ENCODE assay signal across 8 cellular contexts in the genomic region with DNA sequence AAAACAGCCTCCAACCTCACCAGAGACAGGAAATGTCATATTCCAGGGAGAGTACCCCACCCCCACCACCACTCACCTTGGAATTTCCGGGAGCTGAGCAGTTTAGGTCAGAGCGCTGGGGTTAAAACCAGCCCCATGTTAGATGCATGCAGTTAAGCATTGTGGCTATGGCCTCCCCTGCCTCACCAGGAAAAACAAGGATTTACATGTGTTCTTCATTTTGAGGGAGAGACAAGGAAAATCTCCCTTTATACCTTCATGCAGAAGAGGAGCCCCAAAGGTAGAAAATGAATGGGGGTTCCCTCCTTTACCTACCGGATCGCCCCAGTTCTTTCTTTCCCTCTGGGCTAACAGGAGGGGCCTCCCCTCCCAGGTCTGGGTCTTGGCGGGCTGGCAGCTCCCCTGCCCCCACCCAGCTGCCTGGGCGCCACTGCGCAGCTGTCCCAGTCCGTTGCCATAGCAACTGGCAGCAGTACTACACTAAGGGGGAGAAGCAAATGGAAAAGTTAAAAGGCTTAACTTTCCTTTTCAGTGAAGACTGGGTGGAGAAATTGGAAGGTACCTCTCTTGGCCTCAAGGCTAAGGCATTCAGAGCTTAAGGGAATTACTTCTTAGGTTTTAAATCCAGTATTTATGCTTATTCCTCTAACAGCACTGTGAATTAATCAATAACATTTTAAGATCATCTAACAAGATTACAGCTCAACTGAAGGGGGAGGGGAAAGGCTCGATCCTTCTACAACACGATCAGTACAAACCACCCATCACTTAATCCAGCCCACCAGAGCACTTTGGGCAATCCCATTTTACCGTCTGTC. TPM values are rescaled to one million over a fixed set of nuclear protein-coding genes. Genes with fewer than 3 reads are reported as not detected.
DNase-seq lines count a peak whose midpoint lies in the region; ATAC-seq and TF ChIP-seq lines count a peak whose summit lies in the region.

No MANE protein-coding gene starts in this region.

- no CpG with 5 or more reads among the region's 11 CpGs for WGBS in trophoblast cell (ENCODE audit: extremely low coverage, insufficient coverage, insufficient read length)

- peak overlapping the region; percentile 55 for H3K4me2 ChIP-seq in trophoblast cell (ENCODE audit: low read length)

- H2AK5ac ChIP-seq in trophoblast cell (ENCODE audit: low read length): no peak overlapping the region

- no peak overlapping the region for H4K12ac ChIP-seq in trophoblast cell (ENCODE audit: low read depth, low read length)

- H3K9me3 ChIP-seq in CD8-positive, alpha-beta memory T cell (ENCODE audit: low read length): no peaks in the 10 kb centered on the region
- H3K9me3 ChIP-seq in ascending aorta: no peaks in the 10 kb centered on the region
- H3K9me3 ChIP-seq in trophoblast cell (ENCODE audit: insufficient read depth, low read depth, low read length): no peaks in the 10 kb centered on the region

- peak overlapping the region; percentile 2 for H3K18ac ChIP-seq in trophoblast cell (ENCODE audit: low read length)

- no peaks in the 10 kb centered on the region for H3K9me3 Mint-ChIP-seq in CD8-positive, alpha-beta memory T cell

- ATAC-seq in GM21529 (IDR thresholded peaks at IDR 0.05; ENCODE audit: unreplicated experiment) (peak; percentile 77), left ventricle myocardium superior (peak; percentile 94)

- peaks cover 16% of the 10 kb centered on the region for H3K36me3 ChIP-seq in CD8-positive, alpha-beta memory T cell (ENCODE audit: insufficient read depth, low read length)
- H3K36me3 ChIP-seq in ascending aorta (peaks cover 0 to 18% of the 10 kb centered on the region in 2 donors), trophoblast cell (ENCODE audit: control insufficient read depth in 1 of 2, insufficient read depth in 2 of 2, low read length in 2 of 2) (peaks cover 12 to 17% of the 10 kb centered on the region in 2 experiments)

- no peak overlapping the region for H2BK12ac ChIP-seq in trophoblast cell (ENCODE audit: low read length)

- peak overlapping the region; percentile 49 for H4K91ac ChIP-seq in trophoblast cell (ENCODE audit: low read depth, low read length)

- peak overlapping the region in 3 of 7 donors; percentile 38 to 46 (median 40) for H3K4me3 Mint-ChIP-seq in CD8-positive, alpha-beta memory T cell

- intact Hi-C loops in ascending aorta (cut with DNase I) (loop anchor here (1.0 to 10.0 kb wide), 2 partner anchors 21 to 105 kb away; partner anchors contain the start of genes CBX5, GPR84 and HNRNPA1), left ventricle myocardium superior (cut with micrococcal nuclease) (no loop called here)

- no peak overlapping the region for H3K27ac ChIP-seq in CD8-positive, alpha-beta memory T cell (ENCODE audit: low read depth, low read length)
- peak overlapping the region; percentile 68 to 84 for H3K27ac ChIP-seq in ascending aorta
- H3K27ac ChIP-seq in trophoblast cell (ENCODE audit: low read depth, low read length): peak overlapping the region; percentile 98

- no peak overlapping the region for H3K4ac ChIP-seq in trophoblast cell (ENCODE audit: low read depth, low read length)

- peaks cover 14 to 21% (median 21%) of the 10 kb centered on the region in 3 donors for H3K4me1 Mint-ChIP-seq in CD8-positive, alpha-beta memory T cell

- H3K4me1 ChIP-seq in CD8-positive, alpha-beta memory T cell (ENCODE audit: insufficient read depth, low read length): peaks cover 16% of the 10 kb centered on the region
- H3K4me1 ChIP-seq in ascending aorta (peaks cover 0 to 36% of the 10 kb centered on the region in 2 donors), trophoblast cell (ENCODE audit: control insufficient read depth in 1 of 2, insufficient read depth in 2 of 2, low read length in 2 of 2) (peaks cover 11 to 27% of the 10 kb centered on the region in 2 experiments)

- TF ChIP-seq CTCF in ascending aorta (IDR thresholded peaks at IDR 0.05): no peak

- H3K14ac ChIP-seq in trophoblast cell (ENCODE audit: low read length): peak overlapping the region; percentile 80

- peak overlapping the region; percentile 8 for H3K9ac ChIP-seq in trophoblast cell (ENCODE audit: low read length)

- H3K27ac Mint-ChIP-seq in CD8-positive, alpha-beta memory T cell: peak overlapping the region in 3 of 8 donors; percentile 38 to 79 (median 50)

- H4K8ac ChIP-seq in trophoblast cell (ENCODE audit: low read depth, low read length): peak overlapping the region; percentile 83

- POLR2A ChIA-PET in CD8-positive, alpha-beta memory T cell (lab: Charles Lee): interaction anchor here (1.2 kb wide), 1 partner anchor 20 kb away, joined by 4 read pairs; the partner anchor contains the start of gene CBX5

- peak in 3 of 5 donors; percentile 30 to 75 (median 65) for DNase-seq in CD8-positive, alpha-beta memory T cell
- peak; percentile 94 for DNase-seq in LHCN-M2 (ENCODE audit: low read depth)
- peak; percentile 91 for DNase-seq in SK-MEL-5 (ENCODE audit: low read depth, low spot score)
- peak; percentile 38 to 89 for DNase-seq in ascending aorta (ENCODE audit: low spot score in 2 of 2)
- DNase-seq in left ventricle myocardium superior: peak; percentile 79
- DNase-seq in trophoblast cell: peak; percentile 68 to 86
- DNase-seq in HuH-7.5 (ENCODE audit: low spot score): no peak

- no peak overlapping the region for H3K4me3 ChIP-seq in CD8-positive, alpha-beta memory T cell (ENCODE audit: low read length)
- peak overlapping the region; percentile 46 to 58 for H3K4me3 ChIP-seq in ascending aorta
- H3K4me3 ChIP-seq in trophoblast cell (ENCODE audit: low read depth, low read length): no peak overlapping the region

- H3K79me2 ChIP-seq in trophoblast cell (ENCODE audit: control insufficient read depth, insufficient read depth, low read length, poor library complexity): peaks cover 8% of the 10 kb centered on the region

- H2BK120ac ChIP-seq in trophoblast cell (ENCODE audit: insufficient read depth, low read length, poor library complexity): peak overlapping the region; percentile 95

- no peak overlapping the region for H3K23ac ChIP-seq in trophoblast cell (ENCODE audit: low read length)

- H3K79me1 ChIP-seq in trophoblast cell (ENCODE audit: low read length): peaks cover 33% of the 10 kb centered on the region

- CTCF ChIA-PET in CD8-positive, alpha-beta memory T cell (lab: Charles Lee): interaction anchor here (1.2 to 2.4 kb wide), 3 partner anchors 8 to 132 kb away, joined by 3 to 10 read pairs (median 4); no protein-coding TSS in a partner anchor

- peak overlapping the region; percentile 2 for H2AFZ ChIP-seq in trophoblast cell (ENCODE audit: insufficient read depth, low read length, poor library complexity)

- no peaks in the 10 kb centered on the region for H3K27me3 ChIP-seq in CD8-positive, alpha-beta memory T cell (ENCODE audit: insufficient read depth, low read length, poor library complexity, severe bottlenecking)
- no peaks in the 10 kb centered on the region for H3K27me3 ChIP-seq in ascending aorta
- H3K27me3 ChIP-seq in trophoblast cell (ENCODE audit: insufficient read depth, low read length): no peaks in the 10 kb centered on the region

- in situ Hi-C loops in SK-MEL-5 (cut with HindIII; ENCODE audit: low pct_unique_long_range_greater_than_20kb, low sequenced_read_pairs): no loop called here

- H2BK5ac ChIP-seq in trophoblast cell (ENCODE audit: low read depth, low read length, poor library complexity): peak overlapping the region; percentile 97

- peaks cover 6 to 27% (median 8%) of the 10 kb centered on the region in 3 donors for H3K36me3 Mint-ChIP-seq in CD8-positive, alpha-beta memory T cell

- no peaks in the 10 kb centered on the region for H3K27me3 Mint-ChIP-seq in CD8-positive, alpha-beta memory T cell

RNA-seq across cellular contexts. Expression of gene CBX5, which starts 20.5 kb away (rescaled TPM):
- total RNA-seq in CD8-positive, alpha-beta memory T cell: 10 to 100 TPM; 82.0 to 87.8 TPM
- polyA plus RNA-seq in CD8-positive, alpha-beta memory T cell: 19.2 TPM
- 65.3 and 90.8 TPM in 2 replicates for total RNA-seq in LHCN-M2 (2014; rRNA removed)
- polyA plus RNA-seq in LHCN-M2 (2012): 32.8 TPM
- 47.2 and 49.1 TPM in 2 replicates for total RNA-seq in SK-MEL-5 (2014; rRNA removed; shearing (Covaris generic))
- polyA plus RNA-seq in SK-MEL-5 (2015; cell fraction: cytosol; rRNA removed): 24.3 and 26.5 TPM in 2 replicates
- 15.9 and 21.6 TPM in 2 replicates for polyA plus RNA-seq in SK-MEL-5 (2015; cell fraction: nucleus; rRNA removed)
- total RNA-seq in ascending aorta: 19.4 TPM
- 48.0 TPM for total RNA-seq in left ventricle myocardium superior
- polyA plus RNA-seq in trophoblast cell (2013): 58.3 and 62.0 TPM in 2 replicates

RNA-seq across cellular contexts. Expression of gene HNRNPA1, which starts 21.1 kb away (rescaled TPM):
- 1,000 to 10,000 TPM; 1,970 to 2,000 TPM for total RNA-seq in CD8-positive, alpha-beta memory T cell
- 822 TPM for polyA plus RNA-seq in CD8-positive, alpha-beta memory T cell
- total RNA-seq in LHCN-M2 (2014; rRNA removed) (529 and 606 TPM in 2 replicates), ascending aorta (292 TPM), left ventricle myocardium superior (450 TPM)
- 843 TPM for polyA plus RNA-seq in LHCN-M2 (2012)
- 223 and 288 TPM in 2 replicates for total RNA-seq in SK-MEL-5 (2014; rRNA removed; shearing (Covaris generic))
- 684 and 714 TPM in 2 replicates for polyA plus RNA-seq in SK-MEL-5 (2015; cell fraction: cytosol; rRNA removed)
- polyA plus RNA-seq in SK-MEL-5 (2015; cell fraction: nucleus; rRNA removed): 1,795 and 1,835 TPM in 2 replicates
- 1,483 and 1,624 TPM in 2 replicates for polyA plus RNA-seq in trophoblast cell (2013)

RNA-seq across cellular contexts. Expression of gene NFE2, which starts 41.4 kb away (rescaled TPM):
- total RNA-seq in CD8-positive, alpha-beta memory T cell: not detected
- polyA plus RNA-seq in CD8-positive, alpha-beta memory T cell: not detected
- total RNA-seq in LHCN-M2 (2014; rRNA removed) (0.06 TPM in 1 of 2 replicates, not detected in the other), ascending aorta (not detected), left ventricle myocardium superior (0.74 TPM)
- polyA plus RNA-seq in LHCN-M2 (2012): 0.15 TPM
- 0.32 TPM in 1 of 2 replicates, not detected in the other for total RNA-seq in SK-MEL-5 (2014; rRNA removed; shearing (Covaris generic))
- 0.23 and 0.44 TPM in 2 replicates for polyA plus RNA-seq in SK-MEL-5 (2015; cell fraction: cytosol; rRNA removed)
- polyA plus RNA-seq in SK-MEL-5 (2015; cell fraction: nucleus; rRNA removed): 0.33 TPM in 2 replicates
- polyA plus RNA-seq in trophoblast cell (2013): 0.92 and 0.97 TPM in 2 replicates

Comparison
In these comparisons a context has a peak if more than half of its experiments do, and no peak if none do; other contexts are left out.
1. H3K4me3 ChIP-seq: peak in ascending aorta (2 of 2); none in CD8-positive, alpha-beta memory T cell (single experiment) and trophoblast cell (single experiment).